ENCODE assay signal across 22 cellular contexts in the genomic region with DNA sequence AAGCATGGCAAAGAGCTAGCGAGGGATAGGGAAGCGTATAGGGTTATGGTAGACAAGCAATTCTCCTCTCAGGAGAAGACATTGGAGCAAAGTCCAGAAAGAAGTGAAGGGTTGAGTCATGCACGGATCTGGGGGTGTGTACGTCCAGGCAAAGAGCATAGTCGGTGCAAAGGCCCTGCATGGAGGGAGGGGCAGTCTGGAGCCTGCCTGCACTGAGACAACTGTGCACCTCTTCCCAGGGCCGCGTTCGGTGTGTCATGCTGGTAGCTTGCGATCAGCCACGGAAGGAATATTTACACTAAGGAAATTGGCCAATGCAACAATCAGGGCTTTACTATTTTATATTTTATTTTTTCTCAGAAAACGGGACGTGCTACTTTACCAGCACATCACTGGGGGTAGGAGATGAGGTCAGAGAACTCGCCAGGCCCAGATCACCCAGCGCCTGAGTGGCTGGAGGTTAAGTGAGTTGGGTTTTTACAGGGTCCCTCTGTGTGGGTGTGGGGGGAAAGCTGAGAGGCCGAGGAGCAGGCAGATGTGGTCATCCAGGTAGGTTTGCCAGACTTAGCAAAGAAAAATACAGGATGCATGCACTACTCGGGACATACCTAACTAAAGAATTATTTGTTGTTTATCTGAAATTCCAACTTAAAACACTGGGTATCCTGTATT. TPM values are rescaled to one million over a fixed set of nuclear protein-coding genes. Genes with fewer than 3 reads are reported as not detected.
DNase-seq lines count a peak whose midpoint lies in the region; ATAC-seq lines count a peak whose summit lies in the region.
"Had no signal": no experiment of that assay in that cellular context is flagged by ENCODE, and none has a peak within 500 bp of the region (broad histone marks: within the 10 kb centered on the region; RNA-seq: fewer than 3 reads in every experiment).

No MANE protein-coding gene starts in this region.

- H3K4me3 Mint-ChIP-seq in activated CD8-positive, alpha-beta memory T cell treated with anti-CD3 and anti-CD28 coated beads, Interleukin-2, amount 10 ng/mL, durations not matched to agents 7 days and 5 days = no peak overlapping the region
- H3K4me3 Mint-ChIP-seq in stimulated activated effector memory CD8-positive, alpha-beta T cell treated with anti-CD3 and anti-CD28 coated beads, Interleukin-12 subunit alpha, Interleukin-12 subunit beta, amount 100 ng/mL, for 72 hours = no peak overlapping the region

- H3K4me1 Mint-ChIP-seq in activated CD8-positive, alpha-beta memory T cell treated with anti-CD3 and anti-CD28 coated beads, Interleukin-2, amount 10 ng/mL, durations not matched to agents 7 days and 5 days = peaks cover 48% of the 10 kb centered on the region
- H3K4me1 Mint-ChIP-seq in stimulated activated effector memory CD8-positive, alpha-beta T cell treated with anti-CD3 and anti-CD28 coated beads, Interleukin-12 subunit alpha, Interleukin-12 subunit beta, amount 100 ng/mL, for 72 hours = peaks cover 42% of the 10 kb centered on the region

- H3K27ac Mint-ChIP-seq in activated CD8-positive, alpha-beta memory T cell treated with anti-CD3 and anti-CD28 coated beads, Interleukin-2, amount 10 ng/mL, durations not matched to agents 7 days and 5 days = peak overlapping the region; percentile 88
- peak overlapping the region; percentile 84 for H3K27ac Mint-ChIP-seq in stimulated activated effector memory CD8-positive, alpha-beta T cell treated with anti-CD3 and anti-CD28 coated beads, Interleukin-12 subunit alpha, Interleukin-12 subunit beta, amount 100 ng/mL, for 72 hours

- CTCF ChIA-PET in activated CD8-positive, alpha-beta memory T cell treated with anti-CD3 and anti-CD28 coated beads, Interleukin-2, amount 10 ng/mL, durations not matched to agents 7 days and 5 days (lab: Charles Lee) = interaction anchor here (1.0 to 2.7 kb wide), 6 partner anchors 9 to 124 kb away, joined by 3 to 18 read pairs (median 3); partner anchors contain the start of gene MAPK7

- H3K9me3 Mint-ChIP-seq in activated CD8-positive, alpha-beta memory T cell treated with anti-CD3 and anti-CD28 coated beads, Interleukin-2, amount 10 ng/mL, durations not matched to agents 7 days and 5 days (ENCODE audit: low read depth) = no peaks in the 10 kb centered on the region
- H3K9me3 Mint-ChIP-seq in stimulated activated effector memory CD8-positive, alpha-beta T cell treated with anti-CD3 and anti-CD28 coated beads, Interleukin-12 subunit alpha, Interleukin-12 subunit beta, amount 100 ng/mL, for 72 hours = no peaks in the 10 kb centered on the region

- ATAC-seq in activated CD8-positive, alpha-beta memory T cell treated with anti-CD3 and anti-CD28 coated beads, Interleukin-2, amount 10 ng/mL, durations not matched to agents 7 days and 5 days = no peak
- ATAC-seq in esophagus mucosa = peak; percentile 23
- ATAC-seq in stimulated activated effector memory CD8-positive, alpha-beta T cell treated with anti-CD3 and anti-CD28 coated beads, Interleukin-12 subunit alpha, Interleukin-12 subunit beta, amount 100 ng/mL, for 72 hours = no peak
- ATAC-seq: body of pancreas had no signal

- in situ Hi-C loops in KBM-7 (cut with MboI; ENCODE audit: low pct_unique_long_range_greater_than_20kb, low sequenced_read_pairs) = loop anchor here (10.0 kb wide), 2 partner anchors 46 to 76 kb away; partner anchors contain the start of gene RNF112

- DNase-seq in activated CD8-positive, alpha-beta memory T cell treated with anti-CD3 and anti-CD28 coated beads, Interleukin-2, amount 10 ng/mL, durations not matched to agents 7 days and 5 days = no peak
- no peak for DNase-seq in activated CD8-positive, alpha-beta memory T cell treated with anti-CD3 and anti-CD28 coated beads, Interleukin-2, amount 50 U/mL, for 4 hours
- DNase-seq in LoVo (ENCODE audit: low spot score) (peak; percentile 37), KBM-7 (no peak), NOMO-1 (lab: John Stamatoyannopoulos, UW; ENCODE audit: unreplicated experiment in 2 of 2) (no peak)
- no peak for DNase-seq in stimulated activated effector memory CD8-positive, alpha-beta T cell treated with anti-CD3 and anti-CD28 coated beads, Interleukin-12 subunit alpha, Interleukin-12 subunit beta, amount 100 ng/mL, for 72 hours (ENCODE audit: low spot score in 2 of 2)
- DNase-seq in activated effector memory CD4-positive, alpha-beta T cell treated with anti-CD3 and anti-CD28 coated beads, Interleukin-2, amount 50 U/mL, for 16 hours = no peak
- DNase-seq: activated CD4-positive, CD25-positive, alpha-beta regulatory T cell; activated naive CD4-positive, alpha-beta T cell treated with anti-CD3 and anti-CD28 coated beads, Interleukin-2, amount 50 U/mL, for 16 hours; Calu3; NCI-H146; NCI-H446; SHP77; stimulated activated naive CD4-positive, alpha-beta T cell treated with Interleukin-2 at 50 U/mL for 16 hours had no signal

- H3K36me3 Mint-ChIP-seq in activated CD8-positive, alpha-beta memory T cell treated with anti-CD3 and anti-CD28 coated beads, Interleukin-2, amount 10 ng/mL, durations not matched to agents 7 days and 5 days = no peaks in the 10 kb centered on the region
- H3K36me3 Mint-ChIP-seq in stimulated activated effector memory CD8-positive, alpha-beta T cell treated with anti-CD3 and anti-CD28 coated beads, Interleukin-12 subunit alpha, Interleukin-12 subunit beta, amount 100 ng/mL, for 72 hours = no peaks in the 10 kb centered on the region

- peaks cover 18% of the 10 kb centered on the region for H3K27me3 Mint-ChIP-seq in activated CD8-positive, alpha-beta memory T cell treated with anti-CD3 and anti-CD28 coated beads, Interleukin-2, amount 10 ng/mL, durations not matched to agents 7 days and 5 days

RNA-seq across cellular contexts. Expression of gene B9D1, which starts 6.7 kb away (rescaled TPM):
- 1 to 10 TPM; 1.1 to 2.6 TPM for total RNA-seq in activated CD8-positive, alpha-beta memory T cell treated with anti-CD3 and anti-CD28 coated beads, Interleukin-2, amount 10 ng/mL, durations not matched to agents 7 days and 5 days
- total RNA-seq in esophagus mucosa = 12.7 TPM

RNA-seq across cellular contexts. Expression of gene MAPK7, which starts 9.1 kb away (rescaled TPM):
- 10 to 100 TPM; 16.9 to 27.8 TPM for total RNA-seq in activated CD8-positive, alpha-beta memory T cell treated with anti-CD3 and anti-CD28 coated beads, Interleukin-2, amount 10 ng/mL, durations not matched to agents 7 days and 5 days
- 35.2 TPM for total RNA-seq in esophagus mucosa

RNA-seq across cellular contexts. Expression of gene MFAP4, which starts 17.7 kb away (rescaled TPM):
- not detected for total RNA-seq in activated CD8-positive, alpha-beta memory T cell treated with anti-CD3 and anti-CD28 coated beads, Interleukin-2, amount 10 ng/mL, durations not matched to agents 7 days and 5 days
- total RNA-seq in esophagus mucosa = 5.2 TPM
- total RNA-seq: Calu3; dermis blood vessel endothelial cell; glomerular endothelial cell; HT1080; M059J; pulmonary artery endothelial cell; T-helper 2 cell treated with Interferon-gamma antibody and Interleukin-4, amounts not matched to agents 100 ng/mL and 5 ng/mL, for 36 hours had no signal

RNA-seq across cellular contexts. Expression of gene RNF112, which starts 41.8 kb away (rescaled TPM):
- total RNA-seq in activated CD8-positive, alpha-beta memory T cell treated with anti-CD3 and anti-CD28 coated beads, Interleukin-2, amount 10 ng/mL, durations not matched to agents 7 days and 5 days = under 1 TPM; 0.14 to 0.20 TPM
- total RNA-seq in esophagus mucosa = 1.1 TPM
- total RNA-seq: HT1080 had no signal
